In genomic region chr5:50550274-50550673, GRCh38 we compare ENCODE assay signal across 32 cellular contexts.
"Had no signal": no experiment of that assay in that cellular context is flagged by ENCODE, and none has a peak within 500 bp of the region (broad histone marks: within the 10 kb centered on the region; RNA-seq: fewer than 3 reads in every experiment).

No MANE protein-coding gene starts in this region.

- H3K79me2 ChIP-seq: hepatocyte had no signal

- H2AFZ ChIP-seq: hepatocyte had no signal

- H3K27ac Mint-ChIP-seq: activated B cell treated with CpG ODN at 0.5 μM for 24 hours; activated CD4-positive, alpha-beta memory T cell treated with anti-CD3 and anti-CD28 coated beads for 36 hours; activated CD8-positive, alpha-beta memory T cell treated with anti-CD3 and anti-CD28 coated beads, Interleukin-2, amount 10 ng/mL, durations not matched to agents 7 days and 5 days; activated CD8-positive, alpha-beta T cell treated with anti-CD3 and anti-CD28 coated beads, Interleukin-2, amount 10 ng/mL, durations not matched to agents 7 days and 5 days; activated naive CD4-positive, alpha-beta T cell treated with anti-CD3 and anti-CD28 coated beads for 36 hours; activated naive CD4-positive, alpha-beta T cell treated with anti-CD3 and anti-CD28 coated beads, Interleukin-2, amount 50 U/mL, for 24 hours; activated naive CD8-positive, alpha-beta T cell treated with anti-CD3 and anti-CD28 coated beads for 36 hours; activated naive CD8-positive, alpha-beta T cell treated with anti-CD3 and anti-CD28 coated beads, Interleukin-2, amount 50 U/mL, for 24 hours; activated T-helper 1 cell treated with anti-CD3 and anti-CD28 coated beads, Interleukin-12 subunit alpha, Interleukin-12 subunit beta, Interleukin-2, Interleukin-4 antibody, amounts not matched to agents 30 ng/mL and 10 ng/mL and 1 ng/mL, durations not matched to agents 14 hours and 24 hours and 36 hours; activated T-helper 2 cell treated with anti-CD3 and anti-CD28 coated beads, Interferon-gamma antibody, Interleukin-2, Interleukin-4, amounts not matched to agents 10 μg/mL and 5 μg/mL and 100 μg/mL, durations not matched to agents 14 hours and 24 hours and 36 hours had no signal

- H3K4me3 Mint-ChIP-seq: activated B cell treated with CpG ODN at 0.5 μM for 24 hours; activated CD4-positive, alpha-beta memory T cell treated with anti-CD3 and anti-CD28 coated beads for 36 hours; activated CD8-positive, alpha-beta memory T cell treated with anti-CD3 and anti-CD28 coated beads, Interleukin-2, amount 10 ng/mL, durations not matched to agents 7 days and 5 days; activated CD8-positive, alpha-beta T cell treated with anti-CD3 and anti-CD28 coated beads, Interleukin-2, amount 10 ng/mL, durations not matched to agents 7 days and 5 days; activated naive CD4-positive, alpha-beta T cell treated with anti-CD3 and anti-CD28 coated beads for 36 hours; activated naive CD4-positive, alpha-beta T cell treated with anti-CD3 and anti-CD28 coated beads, Interleukin-2, amount 50 U/mL, for 24 hours; activated naive CD8-positive, alpha-beta T cell treated with anti-CD3 and anti-CD28 coated beads for 36 hours; activated naive CD8-positive, alpha-beta T cell treated with anti-CD3 and anti-CD28 coated beads, Interleukin-2, amount 50 U/mL, for 24 hours; activated T-helper 1 cell treated with anti-CD3 and anti-CD28 coated beads, Interleukin-12 subunit alpha, Interleukin-12 subunit beta, Interleukin-2, Interleukin-4 antibody, amounts not matched to agents 30 ng/mL and 10 ng/mL and 1 ng/mL, durations not matched to agents 14 hours and 24 hours and 36 hours had no signal

- DNase-seq: activated B cell treated with CpG ODN at 0.5 μM for 24 hours; activated CD4-positive, alpha-beta memory T cell treated with anti-CD3 and anti-CD28 coated beads for 36 hours; activated CD4-positive, alpha-beta T cell treated with anti-CD3 and anti-CD28 coated beads for 48 hours; activated CD8-positive, alpha-beta memory T cell treated with anti-CD3 and anti-CD28 coated beads, Interleukin-2, amount 10 ng/mL, durations not matched to agents 7 days and 5 days; activated CD8-positive, alpha-beta memory T cell treated with anti-CD3 and anti-CD28 coated beads, Interleukin-2, amount 50 U/mL, for 4 hours; activated CD8-positive, alpha-beta T cell treated with anti-CD3 and anti-CD28 coated beads, Interleukin-2, amount 10 ng/mL, durations not matched to agents 7 days and 5 days; activated effector memory CD4-positive, alpha-beta T cell treated with anti-CD3 and anti-CD28 coated beads, Interleukin-2, amount 50 U/mL, for 16 hours; activated naive CD4-positive, alpha-beta T cell treated with anti-CD3 and anti-CD28 coated beads for 36 hours; activated naive CD8-positive, alpha-beta T cell treated with anti-CD3 and anti-CD28 coated beads for 36 hours; activated naive CD8-positive, alpha-beta T cell treated with anti-CD3 and anti-CD28 coated beads, Interleukin-2, amount 50 U/mL, for 24 hours; activated T-cell treated with anti-CD3 and anti-CD28 coated beads, Interleukin-2, amount 50 U/mL, for 1 hour; activated T-cell treated with anti-CD3 and anti-CD28 coated beads, Interleukin-2, amount 50 U/mL, for 48 hours; adrenal gland; amygdala; aorta; body of pancreas; central memory CD4-positive, alpha-beta T cell; cerebellar nuclear complex; colonic mucosa; effector CD8-positive, alpha-beta T cell; esophagus squamous epithelium; foreskin melanocyte; heart right ventricle; T-helper 2 cell had no signal

- H3K36me3 ChIP-seq: adrenal gland, colonic mucosa, esophagus squamous epithelium, gastroesophageal sphincter, heart right ventricle had no signal

- H3K27me3 ChIP-seq: adrenal gland, body of pancreas, colonic mucosa, esophagus squamous epithelium, gastroesophageal sphincter, heart right ventricle, hepatocyte had no signal

- H3K9me3 Mint-ChIP-seq: activated B cell treated with CpG ODN at 0.5 μM for 24 hours; activated naive CD4-positive, alpha-beta T cell treated with anti-CD3 and anti-CD28 coated beads for 36 hours; activated naive CD4-positive, alpha-beta T cell treated with anti-CD3 and anti-CD28 coated beads, Interleukin-2, amount 50 U/mL, for 24 hours; activated naive CD8-positive, alpha-beta T cell treated with anti-CD3 and anti-CD28 coated beads, Interleukin-2, amount 50 U/mL, for 24 hours had no signal

- H3K4me2 ChIP-seq: hepatocyte had no signal

- H3K27ac ChIP-seq: adrenal gland, body of pancreas, colonic mucosa, epithelial cell of prostate, esophagus squamous epithelium, gastroesophageal sphincter, heart right ventricle, hepatocyte had no signal

- H3K4me1 ChIP-seq: adrenal gland, body of pancreas, colonic mucosa, gastroesophageal sphincter had no signal

- H3K27me3 Mint-ChIP-seq: activated B cell treated with CpG ODN at 0.5 μM for 24 hours; activated CD4-positive, alpha-beta memory T cell treated with anti-CD3 and anti-CD28 coated beads for 36 hours; activated CD8-positive, alpha-beta memory T cell treated with anti-CD3 and anti-CD28 coated beads, Interleukin-2, amount 10 ng/mL, durations not matched to agents 7 days and 5 days; activated naive CD4-positive, alpha-beta T cell treated with anti-CD3 and anti-CD28 coated beads, Interleukin-2, amount 50 U/mL, for 24 hours; activated naive CD8-positive, alpha-beta T cell treated with anti-CD3 and anti-CD28 coated beads for 36 hours; activated naive CD8-positive, alpha-beta T cell treated with anti-CD3 and anti-CD28 coated beads, Interleukin-2, amount 50 U/mL, for 24 hours had no signal

- ATAC-seq: activated CD4-positive, CD25-positive, alpha-beta regulatory T cell treated with anti-CD3 and anti-CD28 coated beads, Interleukin-2, amount 50 U/mL, for 24 hours; activated CD8-positive, alpha-beta memory T cell treated with anti-CD3 and anti-CD28 coated beads, Interleukin-2, amount 10 ng/mL, durations not matched to agents 7 days and 5 days; activated CD8-positive, alpha-beta T cell treated with anti-CD3 and anti-CD28 coated beads, Interleukin-2, amount 10 ng/mL, durations not matched to agents 7 days and 5 days; activated naive CD8-positive, alpha-beta T cell treated with anti-CD3 and anti-CD28 coated beads, Interleukin-2, amount 50 U/mL, for 24 hours; body of pancreas; gastroesophageal sphincter; heart right ventricle had no signal

- H3K4me3 ChIP-seq: adrenal gland, body of pancreas, colonic mucosa, esophagus squamous epithelium, gastroesophageal sphincter, heart right ventricle, hepatocyte had no signal

- FAIRE-seq: endothelial cell of umbilical vein had no signal

- H3K9me3 ChIP-seq: adrenal gland, body of pancreas, colonic mucosa, esophagus squamous epithelium, gastroesophageal sphincter, heart right ventricle had no signal

- H3K36me3 Mint-ChIP-seq: activated CD4-positive, alpha-beta memory T cell treated with anti-CD3 and anti-CD28 coated beads for 36 hours; activated naive CD4-positive, alpha-beta T cell treated with anti-CD3 and anti-CD28 coated beads, Interleukin-2, amount 50 U/mL, for 24 hours; activated naive CD8-positive, alpha-beta T cell treated with anti-CD3 and anti-CD28 coated beads for 36 hours had no signal
